In the genomic region with DNA sequence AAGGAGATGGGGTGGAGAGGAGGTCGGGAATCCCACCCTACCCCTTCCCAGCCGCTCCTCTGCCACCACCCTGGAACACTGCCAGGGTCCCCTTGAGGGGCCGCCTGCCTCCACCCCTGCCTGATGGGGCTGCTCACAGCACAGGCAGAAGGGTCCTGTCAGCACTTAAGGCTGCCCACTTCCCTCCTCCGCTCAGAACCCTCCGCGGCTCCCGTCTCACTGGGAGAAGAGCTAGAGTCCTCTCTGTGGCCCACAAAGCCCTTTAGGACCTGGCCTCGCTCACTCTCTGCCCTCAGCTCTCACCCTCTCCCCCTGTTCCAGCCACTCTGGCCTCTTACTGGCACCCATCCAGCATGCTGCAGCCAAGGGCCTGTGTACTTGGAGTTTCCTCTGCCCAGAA, we compare ENCODE assay signal across 14 cellular contexts. TPM values are rescaled to one million over a fixed set of nuclear protein-coding genes. Genes with fewer than 3 reads are reported as not detected.
"Had no signal": no experiment of that assay in that cellular context is flagged by ENCODE, and none has a peak within 500 bp of the region (broad histone marks: within the 10 kb centered on the region; RNA-seq: fewer than 3 reads in every experiment).

No MANE protein-coding gene starts in this region.

- ATAC-seq: activated CD8-positive, alpha-beta T cell treated with anti-CD3 and anti-CD28 coated beads for 36 hours; left colon; pancreas had no signal

- H3K9me3 ChIP-seq: esophagus muscularis mucosa, pancreas, tibial artery had no signal

- H3K4me3 ChIP-seq: esophagus muscularis mucosa, pancreas, tibial artery had no signal

- H3K9me3 Mint-ChIP-seq: activated CD8-positive, alpha-beta T cell treated with anti-CD3 and anti-CD28 coated beads for 36 hours; activated T-helper 1 cell treated with anti-CD3 and anti-CD28 coated beads, Interleukin-12 subunit alpha, Interleukin-12 subunit beta, Interleukin-2, Interleukin-4 antibody, amounts not matched to agents 30 ng/mL and 10 ng/mL and 1 ng/mL, durations not matched to agents 14 hours and 24 hours and 36 hours had no signal

- H3K27me3 ChIP-seq: esophagus muscularis mucosa, pancreas, tibial artery had no signal

- H3K27me3 Mint-ChIP-seq: activated CD8-positive, alpha-beta T cell treated with anti-CD3 and anti-CD28 coated beads for 36 hours had no signal

- H3K4me3 Mint-ChIP-seq: activated CD8-positive, alpha-beta T cell treated with anti-CD3 and anti-CD28 coated beads for 36 hours; activated T-helper 1 cell treated with anti-CD3 and anti-CD28 coated beads, Interleukin-12 subunit alpha, Interleukin-12 subunit beta, Interleukin-2, Interleukin-4 antibody, amounts not matched to agents 30 ng/mL and 10 ng/mL and 1 ng/mL, durations not matched to agents 14 hours and 24 hours and 36 hours had no signal

- H3K27ac Mint-ChIP-seq: activated CD8-positive, alpha-beta T cell treated with anti-CD3 and anti-CD28 coated beads for 36 hours; activated T-helper 1 cell treated with anti-CD3 and anti-CD28 coated beads, Interleukin-12 subunit alpha, Interleukin-12 subunit beta, Interleukin-2, Interleukin-4 antibody, amounts not matched to agents 30 ng/mL and 10 ng/mL and 1 ng/mL, durations not matched to agents 14 hours and 24 hours and 36 hours had no signal

- DNase-seq: activated CD8-positive, alpha-beta memory T cell treated with anti-CD3 and anti-CD28 coated beads, Interleukin-2, amount 50 U/mL, for 4 hours; activated CD8-positive, alpha-beta T cell treated with anti-CD3 and anti-CD28 coated beads for 36 hours; activated naive CD4-positive, alpha-beta T cell treated with Interleukin-2 at 50 U/mL for 16 hours; foreskin fibroblast; left colon; mesenchymal stem cell had no signal

- H3K27ac ChIP-seq: esophagus muscularis mucosa, pancreas, tibial artery had no signal

RNA-seq across cellular contexts. Expression of a gene that starts 15.3 kb away (rescaled TPM):
- total RNA-seq: skeletal muscle tissue had no signal

RNA-seq across cellular contexts. Expression of a gene that starts 38.0 kb away (rescaled TPM):
- total RNA-seq: cerebellum, dermis microvascular lymphatic vessel endothelial cell, renal cortical epithelial cell had no signal
